Comparison of ENCODE assay signal across 37 cellular contexts in the genomic region with DNA sequence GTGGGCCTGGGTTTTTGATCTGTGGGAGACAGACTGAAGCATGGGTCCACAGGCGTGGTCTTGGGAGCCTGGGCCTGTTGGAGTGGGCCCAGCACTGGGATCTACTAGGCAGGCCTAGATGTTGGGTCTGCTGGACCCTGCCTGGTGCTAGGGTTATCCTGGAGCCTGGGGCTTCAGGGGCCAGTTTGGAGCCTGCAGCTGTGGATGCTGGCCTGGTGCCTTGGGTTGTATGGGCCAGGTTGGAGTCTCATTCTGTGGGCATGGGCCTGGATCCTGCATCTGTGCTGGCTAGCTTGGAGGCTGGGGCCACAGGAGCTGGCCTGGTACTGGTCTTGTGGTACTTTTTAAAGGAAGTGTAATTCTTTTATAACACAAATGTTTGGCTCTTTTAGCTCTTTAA.
"Had no signal": no experiment of that assay in that cellular context is flagged by ENCODE, and none has a peak within 500 bp of the region (broad histone marks: within the 10 kb centered on the region; RNA-seq: fewer than 3 reads in every experiment).

No MANE protein-coding gene starts in this region.

- H3K27ac Mint-ChIP-seq: activated B cell treated with CpG ODN at 0.5 μM for 24 hours; activated CD4-positive, alpha-beta memory T cell treated with anti-CD3 and anti-CD28 coated beads for 36 hours; activated CD4-positive, alpha-beta T cell treated with anti-CD3 and anti-CD28 coated beads, Interleukin-2, amount 10 ng/mL, durations not matched to agents 24 days and 14 days; activated CD8-positive, alpha-beta T cell treated with anti-CD3 and anti-CD28 coated beads for 36 hours; activated naive CD4-positive, alpha-beta T cell treated with anti-CD3 and anti-CD28 coated beads, Interleukin-2, amount 10 ng/mL, durations not matched to agents 7 days and 5 days; activated naive CD4-positive, alpha-beta T cell treated with anti-CD3 and anti-CD28 coated beads, Interleukin-2, amount 50 U/mL, for 24 hours; activated naive CD8-positive, alpha-beta T cell; activated naive CD8-positive, alpha-beta T cell treated with anti-CD3 and anti-CD28 coated beads, Interleukin-2, amount 10 ng/mL, durations not matched to agents 7 days and 5 days; activated naive CD8-positive, alpha-beta T cell treated with anti-CD3 and anti-CD28 coated beads, Interleukin-2, amount 50 U/mL, for 24 hours; activated T-cell treated with anti-CD3 and anti-CD28 coated beads, Interleukin-2, amount 50 U/mL, for 72 hours; activated T-helper 1 cell treated with anti-CD3 and anti-CD28 coated beads, Interleukin-12 subunit alpha, Interleukin-12 subunit beta, Interleukin-2, Interleukin-4 antibody, amounts not matched to agents 30 ng/mL and 10 ng/mL and 1 ng/mL, durations not matched to agents 14 hours and 24 hours and 36 hours; activated T-helper 17 cell treated with anti-CD3 and anti-CD28 coated beads, Interleukin-2, amount 50 U/mL, for 72 hours; brain; T-helper 1 cell treated with Interleukin-12 subunit alpha and Interleukin-12 subunit beta and Interleukin-4 antibody, amounts not matched to agents 30 μg/mL and 1 μg/mL, for 36 hours; T-helper 2 cell treated with Interferon-gamma antibody and Interleukin-4, amounts not matched to agents 5 μg/mL and 100 μg/mL, for 36 hours had no signal

- DNase-seq: activated B cell treated with CpG ODN at 0.5 μM for 24 hours; activated CD4-positive, alpha-beta memory T cell treated with anti-CD3 and anti-CD28 coated beads for 36 hours; activated CD4-positive, alpha-beta T cell treated with anti-CD3 and anti-CD28 coated beads for 4 hours; activated CD4-positive, alpha-beta T cell treated with anti-CD3 and anti-CD28 coated beads, Interleukin-2, amount 10 ng/mL, durations not matched to agents 24 days and 14 days; activated CD4-positive, alpha-beta T cell treated with anti-CD3 and anti-CD28 coated beads, Interleukin-2, amount 50 U/mL, for 1 hour; activated CD4-positive, alpha-beta T cell treated with anti-CD3 and anti-CD28 coated beads, Interleukin-2, amount 50 U/mL, for 4 hours; activated CD4-positive, CD25-positive, alpha-beta regulatory T cell treated with anti-CD3 and anti-CD28 coated beads, Interleukin-2, amount 50 U/mL, for 72 hours; activated CD8-positive, alpha-beta memory T cell treated with anti-CD3 and anti-CD28 coated beads, Interleukin-2, amount 50 U/mL, for 4 hours; activated CD8-positive, alpha-beta T cell treated with anti-CD3 and anti-CD28 coated beads for 36 hours; activated effector memory CD4-positive, alpha-beta T cell treated with Interleukin-2 at 50 U/mL for 16 hours; activated gamma-delta T cell; activated naive CD4-positive, alpha-beta T cell treated with anti-CD3 and anti-CD28 coated beads, Interleukin-2, amount 10 ng/mL, durations not matched to agents 7 days and 5 days; activated naive CD4-positive, alpha-beta T cell treated with Interleukin-2 at 50 U/mL for 16 hours; activated naive CD8-positive, alpha-beta T cell treated with anti-CD3 and anti-CD28 coated beads, Interleukin-2, amount 10 ng/mL, durations not matched to agents 7 days and 5 days; activated naive CD8-positive, alpha-beta T cell treated with anti-CD3 and anti-CD28 coated beads, Interleukin-2, amount 50 U/mL, for 24 hours; activated T-cell treated with anti-CD3 and anti-CD28 coated beads for 4 hours; activated T-cell treated with anti-CD3 and anti-CD28 coated beads, Interleukin-2, amount 50 U/mL, for 1 hour; activated T-cell treated with anti-CD3 and anti-CD28 coated beads, Interleukin-2, amount 50 U/mL, for 4 hours; activated T-cell treated with anti-CD3 and anti-CD28 coated beads, Interleukin-2, amount 50 U/mL, for 72 hours; amygdala; anterior cingulate cortex; caudate nucleus; cerebellar nuclear complex; T-helper 1 cell; T-helper 2 cell; T-helper 9 cell had no signal

- ATAC-seq: activated CD8-positive, alpha-beta T cell treated with anti-CD3 and anti-CD28 coated beads for 36 hours; activated naive CD8-positive, alpha-beta T cell treated with anti-CD3 and anti-CD28 coated beads, Interleukin-2, amount 50 U/mL, for 24 hours; activated T-cell treated with anti-CD3 and anti-CD28 coated beads, Interleukin-2, amount 50 U/mL, for 4 hours; activated T-cell treated with anti-CD3 and anti-CD28 coated beads, Interleukin-2, amount 50 U/mL, for 72 hours; activated T-helper 17 cell treated with anti-CD3 and anti-CD28 coated beads, Interleukin-2, amount 50 U/mL, for 72 hours had no signal

- H3K4me3 ChIP-seq: ascending aorta, cardiac muscle cell had no signal

- H3K4me3 Mint-ChIP-seq: activated B cell treated with CpG ODN at 0.5 μM for 24 hours; activated CD4-positive, alpha-beta memory T cell treated with anti-CD3 and anti-CD28 coated beads for 36 hours; activated CD4-positive, alpha-beta T cell treated with anti-CD3 and anti-CD28 coated beads, Interleukin-2, amount 10 ng/mL, durations not matched to agents 24 days and 14 days; activated CD8-positive, alpha-beta T cell treated with anti-CD3 and anti-CD28 coated beads for 36 hours; activated naive CD4-positive, alpha-beta T cell treated with anti-CD3 and anti-CD28 coated beads, Interleukin-2, amount 10 ng/mL, durations not matched to agents 7 days and 5 days; activated naive CD4-positive, alpha-beta T cell treated with anti-CD3 and anti-CD28 coated beads, Interleukin-2, amount 50 U/mL, for 24 hours; activated naive CD8-positive, alpha-beta T cell; activated naive CD8-positive, alpha-beta T cell treated with anti-CD3 and anti-CD28 coated beads, Interleukin-2, amount 10 ng/mL, durations not matched to agents 7 days and 5 days; activated naive CD8-positive, alpha-beta T cell treated with anti-CD3 and anti-CD28 coated beads, Interleukin-2, amount 50 U/mL, for 24 hours; activated T-cell treated with anti-CD3 and anti-CD28 coated beads, Interleukin-2, amount 50 U/mL, for 4 hours; activated T-cell treated with anti-CD3 and anti-CD28 coated beads, Interleukin-2, amount 50 U/mL, for 72 hours; activated T-helper 1 cell treated with anti-CD3 and anti-CD28 coated beads, Interleukin-12 subunit alpha, Interleukin-12 subunit beta, Interleukin-2, Interleukin-4 antibody, amounts not matched to agents 30 ng/mL and 10 ng/mL and 1 ng/mL, durations not matched to agents 14 hours and 24 hours and 36 hours; activated T-helper 17 cell treated with anti-CD3 and anti-CD28 coated beads, Interleukin-2, amount 50 U/mL, for 72 hours; brain; central memory CD8-positive, alpha-beta T cell; T-helper 1 cell treated with Interleukin-12 subunit alpha and Interleukin-12 subunit beta and Interleukin-4 antibody, amounts not matched to agents 30 μg/mL and 1 μg/mL, for 36 hours; T-helper 2 cell treated with Interferon-gamma antibody and Interleukin-4, amounts not matched to agents 5 μg/mL and 100 μg/mL, for 36 hours had no signal

- H3K4me1 ChIP-seq: ascending aorta had no signal

- H3K36me3 ChIP-seq: ascending aorta, cardiac muscle cell had no signal

- H3K4me1 Mint-ChIP-seq: activated B cell treated with CpG ODN at 0.5 μM for 24 hours; activated naive CD4-positive, alpha-beta T cell treated with anti-CD3 and anti-CD28 coated beads, Interleukin-2, amount 10 ng/mL, durations not matched to agents 7 days and 5 days; activated naive CD8-positive, alpha-beta T cell treated with anti-CD3 and anti-CD28 coated beads, Interleukin-2, amount 10 ng/mL, durations not matched to agents 7 days and 5 days; brain; central memory CD8-positive, alpha-beta T cell had no signal

- H3K27ac ChIP-seq: ascending aorta, cardiac muscle cell, VCaP had no signal

- H3K27me3 ChIP-seq: ascending aorta, cardiac muscle cell had no signal

- H3K27me3 Mint-ChIP-seq: activated B cell treated with CpG ODN at 0.5 μM for 24 hours; activated CD4-positive, alpha-beta memory T cell treated with anti-CD3 and anti-CD28 coated beads for 36 hours; activated CD4-positive, alpha-beta T cell treated with anti-CD3 and anti-CD28 coated beads, Interleukin-2, amount 10 ng/mL, durations not matched to agents 24 days and 14 days; activated CD8-positive, alpha-beta T cell treated with anti-CD3 and anti-CD28 coated beads for 36 hours; activated naive CD4-positive, alpha-beta T cell treated with anti-CD3 and anti-CD28 coated beads, Interleukin-2, amount 10 ng/mL, durations not matched to agents 7 days and 5 days; activated naive CD4-positive, alpha-beta T cell treated with anti-CD3 and anti-CD28 coated beads, Interleukin-2, amount 50 U/mL, for 24 hours; activated naive CD8-positive, alpha-beta T cell; activated naive CD8-positive, alpha-beta T cell treated with anti-CD3 and anti-CD28 coated beads, Interleukin-2, amount 10 ng/mL, durations not matched to agents 7 days and 5 days; activated naive CD8-positive, alpha-beta T cell treated with anti-CD3 and anti-CD28 coated beads, Interleukin-2, amount 50 U/mL, for 24 hours; activated T-helper 17 cell treated with anti-CD3 and anti-CD28 coated beads, Interleukin-2, amount 50 U/mL, for 72 hours; brain; central memory CD8-positive, alpha-beta T cell had no signal
